Comparison of ENCODE assay signal across 8 cellular contexts in genomic region chr12:6062427-6063378, GRCh38.
DNase-seq lines count a peak whose midpoint lies in the region; ATAC-seq and TF ChIP-seq lines count a peak whose summit lies in the region.

No MANE protein-coding gene starts in this region.

- H3K36me3 Mint-ChIP-seq in CD4-positive, alpha-beta T cell (ENCODE audit: low read depth): no peaks in the 10 kb centered on the region
- H3K36me3 Mint-ChIP-seq in HFFc6 (ENCODE audit: low read depth): no peaks in the 10 kb centered on the region
- no peaks in the 10 kb centered on the region for H3K36me3 Mint-ChIP-seq in activated naive CD8-positive, alpha-beta T cell treated with anti-CD3 and anti-CD28 coated beads, Interleukin-2, amount 10 ng/mL, durations not matched to agents 7 days and 5 days

- no peaks in the 10 kb centered on the region for H3K27me3 ChIP-seq in CD4-positive, alpha-beta T cell (ENCODE audit: control insufficient read depth, insufficient read depth, low read length)

- H3K9me3 Mint-ChIP-seq in CD4-positive, alpha-beta T cell: no peaks in the 10 kb centered on the region
- H3K9me3 Mint-ChIP-seq in HFFc6: no peaks in the 10 kb centered on the region
- no peaks in the 10 kb centered on the region for H3K9me3 Mint-ChIP-seq in activated naive CD8-positive, alpha-beta T cell treated with anti-CD3 and anti-CD28 coated beads, Interleukin-2, amount 10 ng/mL, durations not matched to agents 7 days and 5 days

- DNase-seq in CD4-positive, alpha-beta T cell: peak; percentile 32 to 69 (median 48)
- DNase-seq in HFFc6 (no peak), RPMI8226 (peak; percentile 66), cardiac septum (ENCODE audit: low spot score) (peak; percentile 82), retinal pigment epithelial cell (ENCODE audit: low read depth) (no peak)
- peak; percentile 75 for DNase-seq in activated naive CD8-positive, alpha-beta T cell treated with anti-CD3 and anti-CD28 coated beads, Interleukin-2, amount 10 ng/mL, durations not matched to agents 7 days and 5 days

- no peak overlapping the region for H3K4me3 Mint-ChIP-seq in CD4-positive, alpha-beta T cell
- H3K4me3 Mint-ChIP-seq in HFFc6: no peak overlapping the region
- H3K4me3 Mint-ChIP-seq in activated naive CD8-positive, alpha-beta T cell treated with anti-CD3 and anti-CD28 coated beads, Interleukin-2, amount 10 ng/mL, durations not matched to agents 7 days and 5 days: no peak overlapping the region

- H3K4me3 ChIP-seq in retinal pigment epithelial cell (ENCODE audit: low read length): no peak overlapping the region

- H3K27ac Mint-ChIP-seq in CD4-positive, alpha-beta T cell: no peak overlapping the region
- peak overlapping the region; percentile 18; the same call in 1 of the 2 replicates for H3K27ac Mint-ChIP-seq in HFFc6
- no peak overlapping the region for H3K27ac Mint-ChIP-seq in activated naive CD8-positive, alpha-beta T cell treated with anti-CD3 and anti-CD28 coated beads, Interleukin-2, amount 10 ng/mL, durations not matched to agents 7 days and 5 days

- H3K9me3 ChIP-seq in CD4-positive, alpha-beta T cell (ENCODE audit: control insufficient read depth, low read length): no peaks in the 10 kb centered on the region

- no peaks in the 10 kb centered on the region for H3K4me1 Mint-ChIP-seq in CD4-positive, alpha-beta T cell (ENCODE audit: low read depth)
- peaks cover 19% of the 10 kb centered on the region; the same call in 1 of the 2 replicates for H3K4me1 Mint-ChIP-seq in HFFc6 (ENCODE audit: low read depth)
- H3K4me1 Mint-ChIP-seq in activated naive CD8-positive, alpha-beta T cell treated with anti-CD3 and anti-CD28 coated beads, Interleukin-2, amount 10 ng/mL, durations not matched to agents 7 days and 5 days: no peaks in the 10 kb centered on the region

- peak; percentile 88 for TF ChIP-seq CTCF in CD4-positive, alpha-beta T cell (IDR thresholded peaks at IDR 0.05)
- TF ChIP-seq CTCF in HFFc6 (IDR thresholded peaks at IDR 0.05) (peak; percentile 92), retinal pigment epithelial cell (conservative IDR thresholded peaks at IDR 0.05; ENCODE audit: low read depth, low read length) (peak; percentile 99)

- intact Hi-C loops in CD4-positive, alpha-beta T cell (cut with DNase I, micrococcal nuclease): loop anchor here (1.0 kb wide), 4 partner anchors 133 to 223 kb away; no protein-coding TSS in a partner anchor
- intact Hi-C loops in cardiac septum (cut with DNase I): loop anchor here (2.0 to 10.0 kb wide), 2 partner anchors 132 to 222 kb away; no protein-coding TSS in a partner anchor

- no peak overlapping the region for H3K27ac ChIP-seq in CD4-positive, alpha-beta T cell (ENCODE audit: low read depth, low read length)

- peak; percentile 97 for ATAC-seq in CD4-positive, alpha-beta T cell (ENCODE audit: poor library complexity)
- ATAC-seq in activated naive CD8-positive, alpha-beta T cell treated with anti-CD3 and anti-CD28 coated beads, Interleukin-2, amount 10 ng/mL, durations not matched to agents 7 days and 5 days (ENCODE audit: low read depth): peak; percentile 83
- ATAC-seq in HG02973 (IDR thresholded peaks at IDR 0.05; ENCODE audit: unreplicated experiment) (no peak), HG03571 (IDR thresholded peaks at IDR 0.05; ENCODE audit: unreplicated experiment) (no peak)

- H3K27me3 Mint-ChIP-seq in CD4-positive, alpha-beta T cell: peaks cover 21% of the 10 kb centered on the region
- H3K27me3 Mint-ChIP-seq in HFFc6 (ENCODE audit: insufficient read depth): peaks cover 5% of the 10 kb centered on the region
- peaks cover 5% of the 10 kb centered on the region for H3K27me3 Mint-ChIP-seq in activated naive CD8-positive, alpha-beta T cell treated with anti-CD3 and anti-CD28 coated beads, Interleukin-2, amount 10 ng/mL, durations not matched to agents 7 days and 5 days

- CTCF ChIA-PET in CD4-positive, alpha-beta T cell (lab: Charles Lee): interaction anchor here (1.0 to 1.1 kb wide), 2 partner anchors 12 to 133 kb away, joined by 3 to 4 read pairs; no protein-coding TSS in a partner anchor

- POLR2A ChIA-PET in CD4-positive, alpha-beta T cell (lab: Charles Lee): no interaction called here
- POLR2A ChIA-PET in activated naive CD8-positive, alpha-beta T cell treated with anti-CD3 and anti-CD28 coated beads, Interleukin-2, amount 10 ng/mL, durations not matched to agents 7 days and 5 days (lab: Charles Lee): no interaction called here

Comparison
In these comparisons a context has a peak if more than half of its experiments do, and no peak if none do; other contexts are left out.
1. ATAC-seq: peak in CD4-positive, alpha-beta T cell (single experiment) and activated naive CD8-positive, alpha-beta T cell treated with anti-CD3 and anti-CD28 coated beads, Interleukin-2, amount 10 ng/mL, durations not matched to agents 7 days and 5 days (single experiment); none in HG02973 (single experiment) and HG03571 (single experiment).
2. DNase-seq: peak in CD4-positive, alpha-beta T cell (10 of 10), RPMI8226 (single experiment), activated naive CD8-positive, alpha-beta T cell treated with anti-CD3 and anti-CD28 coated beads, Interleukin-2, amount 10 ng/mL, durations not matched to agents 7 days and 5 days (single experiment) and cardiac septum (single experiment); none in HFFc6 (single experiment) and retinal pigment epithelial cell (single experiment).
3. Peak in every context shown above with its lines, with median percentiles within 50 percentile points of each other: CTCF ChIP-seq.